In the genomic region with DNA sequence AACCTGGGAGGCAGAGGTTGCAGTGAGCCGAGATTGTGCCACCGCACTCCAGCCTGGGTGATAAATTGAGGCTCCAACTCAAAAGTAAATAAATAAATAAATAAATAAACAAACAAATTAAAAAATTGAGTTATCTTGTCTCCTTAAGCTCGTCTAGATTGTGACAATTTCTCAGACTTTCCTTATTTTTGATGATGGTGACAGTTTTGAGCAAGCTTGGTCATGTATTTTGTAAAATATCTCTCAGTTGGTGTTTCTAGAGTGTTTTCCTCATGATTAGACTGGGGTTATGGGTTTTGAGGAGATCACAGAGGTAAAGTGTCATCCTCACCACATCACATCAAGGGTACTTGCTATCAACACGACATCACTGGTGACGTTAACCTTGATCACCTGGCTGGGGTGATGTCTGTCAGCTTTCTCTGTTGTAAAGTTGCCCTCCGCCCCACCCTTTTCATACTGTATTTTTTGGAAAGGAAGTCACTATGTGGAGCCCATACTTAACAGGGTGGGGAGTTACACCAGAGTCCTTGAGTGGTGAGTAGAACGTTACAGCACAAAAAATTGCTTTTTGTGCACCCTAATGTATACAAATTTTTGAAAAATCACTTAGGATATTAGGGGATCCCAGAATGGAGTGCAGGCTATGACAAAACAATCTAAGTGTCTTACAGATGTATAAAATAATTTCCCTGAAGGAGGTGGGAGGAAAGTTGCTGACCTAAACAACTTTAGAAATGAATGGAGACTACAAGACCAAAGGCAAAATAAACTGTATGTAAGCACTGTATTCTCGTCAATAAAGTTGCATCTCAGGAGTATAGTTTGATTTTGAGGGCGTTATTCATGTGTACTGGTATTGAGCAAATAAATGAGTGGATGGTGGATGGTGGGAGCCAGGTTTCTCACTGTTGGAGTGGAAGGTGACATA, we compare ENCODE assay signal across 14 cellular contexts.
"Had no signal": no experiment of that assay in that cellular context is flagged by ENCODE, and none has a peak within 500 bp of the region (broad histone marks: within the 10 kb centered on the region; RNA-seq: fewer than 3 reads in every experiment).

No MANE protein-coding gene starts in this region.

- H3K9me3 ChIP-seq: adrenal gland, colonic mucosa, neutrophil, thyroid gland had no signal

- H3K4me1 ChIP-seq: colonic mucosa had no signal

- H3K27me3 ChIP-seq: adrenal gland, colonic mucosa, neutrophil, thyroid gland had no signal

- DNase-seq: activated CD4-positive, alpha-beta T cell treated with anti-CD3 and anti-CD28 coated beads, Interleukin-2, amount 50 U/mL, for 1 hour; activated CD4-positive, CD25-positive, alpha-beta regulatory T cell; adrenal gland; central memory CD4-positive, alpha-beta T cell; colonic mucosa; hippocampal formation; stimulated activated CD4-positive, alpha-beta T cell treated with anti-CD3 and anti-CD28 coated beads, Interleukin-12 subunit alpha, Interleukin-12 subunit beta, amount 100 ng/mL, for 4 hours; stimulated activated CD4-positive, alpha-beta T cell treated with anti-CD3 and anti-CD28 coated beads, Interleukin-2, amount 100 ng/mL, for 24 hours; thyroid gland had no signal

- H3K4me3 Mint-ChIP-seq: T-helper 2 cell treated with Interferon-gamma antibody and Interleukin-4, amounts not matched to agents 5 μg/mL and 100 μg/mL, for 36 hours had no signal

- FAIRE-seq: keratinocyte had no signal

- H3K27ac ChIP-seq: adrenal gland, colonic mucosa, neutrophil, thyroid gland had no signal

- H3K36me3 ChIP-seq: adrenal gland, colonic mucosa, neutrophil, thyroid gland had no signal

- H3K27ac Mint-ChIP-seq: T-helper 2 cell treated with Interferon-gamma antibody and Interleukin-4, amounts not matched to agents 5 μg/mL and 100 μg/mL, for 36 hours had no signal

- ATAC-seq: esophagus mucosa, left lobe of liver had no signal

- H3K4me3 ChIP-seq: adrenal gland, colonic mucosa, thyroid gland had no signal

- H3K9me3 Mint-ChIP-seq: T-helper 2 cell treated with Interferon-gamma antibody and Interleukin-4, amounts not matched to agents 5 μg/mL and 100 μg/mL, for 36 hours had no signal
